Comparison of ENCODE assay signal across 8 cellular contexts in the genomic region with DNA sequence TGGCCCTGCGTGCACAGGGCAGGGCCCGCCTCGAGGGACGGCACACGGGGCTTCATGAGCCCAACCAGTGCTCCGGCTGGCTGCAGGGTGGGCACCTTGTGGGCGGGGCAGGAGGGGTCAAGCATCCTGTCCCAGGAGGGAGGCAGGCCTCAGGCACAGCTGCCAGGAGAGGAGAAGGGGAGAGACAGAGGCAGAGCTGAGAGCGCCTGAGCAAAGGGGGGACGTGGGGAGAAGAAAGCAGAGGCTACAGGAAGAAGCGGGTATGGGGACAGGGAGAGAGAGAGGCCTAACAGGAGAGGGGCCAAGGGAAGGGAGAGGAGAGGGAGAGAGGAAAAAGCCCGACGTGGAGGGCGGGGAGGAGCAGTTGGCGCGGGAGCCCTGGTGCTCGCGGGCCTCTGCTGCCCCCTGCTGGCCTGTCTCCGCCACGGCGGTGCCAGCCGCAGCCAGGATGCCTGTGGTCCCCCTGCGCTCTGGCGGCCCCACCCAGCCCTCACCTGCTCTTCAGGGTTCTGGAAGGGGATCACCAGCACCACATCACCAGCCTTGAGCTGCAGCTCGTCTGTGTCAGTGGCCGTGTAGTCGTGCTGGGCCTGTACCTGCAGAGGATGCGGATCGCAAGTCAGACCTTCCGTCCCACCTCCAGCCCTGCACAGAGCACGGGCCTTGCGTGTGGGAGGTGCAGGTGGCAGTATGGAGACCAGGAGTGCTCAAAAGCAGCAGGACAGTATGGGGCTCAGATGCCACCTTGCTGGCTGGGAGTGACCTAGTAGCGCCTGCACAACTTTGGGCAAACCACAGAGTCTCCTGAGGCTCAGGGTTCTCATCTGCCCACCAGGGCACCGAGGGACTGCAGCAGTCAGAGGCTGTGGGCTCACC. TPM values are rescaled to one million over a fixed set of nuclear protein-coding genes. Genes with fewer than 3 reads are reported as not detected.
DNase-seq lines count a peak whose midpoint lies in the region; ATAC-seq and TF ChIP-seq lines count a peak whose summit lies in the region.

No MANE protein-coding gene starts in this region.

- no peaks in the 10 kb centered on the region for H3K27me3 Mint-ChIP-seq in activated T-helper 1 cell treated with anti-CD3 and anti-CD28 coated beads, Interleukin-12 subunit alpha, Interleukin-12 subunit beta, Interleukin-2, Interleukin-4 antibody, amounts not matched to agents 30 ng/mL and 10 ng/mL and 1 ng/mL, durations not matched to agents 14 hours and 24 hours and 36 hours (ENCODE audit: insufficient read depth)
- peaks cover 2% of the 10 kb centered on the region for H3K27me3 Mint-ChIP-seq in neural progenitor cell (ENCODE audit: insufficient read depth, low read depth)

- no peak overlapping the region for H3K27ac Mint-ChIP-seq in activated T-helper 1 cell treated with anti-CD3 and anti-CD28 coated beads, Interleukin-12 subunit alpha, Interleukin-12 subunit beta, Interleukin-2, Interleukin-4 antibody, amounts not matched to agents 30 ng/mL and 10 ng/mL and 1 ng/mL, durations not matched to agents 14 hours and 24 hours and 36 hours
- no peak overlapping the region for H3K27ac Mint-ChIP-seq in neural progenitor cell

- TF ChIP-seq POLR2A in thyroid gland (IDR thresholded peaks at IDR 0.05) = no peak

- WGBS in thyroid gland, 2 donors = 37 to 39% methylated on average over 31 of the region's 33 CpGs

- ATAC-seq in GM19043 (IDR thresholded peaks at IDR 0.05; ENCODE audit: low read depth, unreplicated experiment) (peak; percentile 64), HG03439 (IDR thresholded peaks at IDR 0.05; ENCODE audit: unreplicated experiment) (peak; percentile 56)

- no peaks in the 10 kb centered on the region for H3F3A ChIP-seq in neural progenitor cell (ENCODE audit: low read depth)

- H3K36me3 Mint-ChIP-seq in activated T-helper 1 cell treated with anti-CD3 and anti-CD28 coated beads, Interleukin-12 subunit alpha, Interleukin-12 subunit beta, Interleukin-2, Interleukin-4 antibody, amounts not matched to agents 30 ng/mL and 10 ng/mL and 1 ng/mL, durations not matched to agents 14 hours and 24 hours and 36 hours (ENCODE audit: low read depth) = peaks cover 6% of the 10 kb centered on the region
- no peaks in the 10 kb centered on the region for H3K36me3 Mint-ChIP-seq in neural progenitor cell

- no peaks in the 10 kb centered on the region for H3K27me3 ChIP-seq in neural progenitor cell
- no peaks in the 10 kb centered on the region for H3K27me3 ChIP-seq in thyroid gland

- no peaks in the 10 kb centered on the region for H3K4me1 Mint-ChIP-seq in activated T-helper 1 cell treated with anti-CD3 and anti-CD28 coated beads, Interleukin-12 subunit alpha, Interleukin-12 subunit beta, Interleukin-2, Interleukin-4 antibody, amounts not matched to agents 30 ng/mL and 10 ng/mL and 1 ng/mL, durations not matched to agents 14 hours and 24 hours and 36 hours (ENCODE audit: low read depth)
- peaks cover 6% of the 10 kb centered on the region for H3K4me1 Mint-ChIP-seq in neural progenitor cell

- H2AFZ ChIP-seq in neural progenitor cell (replicated peaks) = peak overlapping the region; percentile 93

- no peaks in the 10 kb centered on the region for H3K36me3 ChIP-seq in neural progenitor cell
- no peaks in the 10 kb centered on the region for H3K36me3 ChIP-seq in thyroid gland

- no peaks in the 10 kb centered on the region for H3K4me1 ChIP-seq in neural progenitor cell
- H3K4me1 ChIP-seq in thyroid gland = peaks cover 0 to 6% of the 10 kb centered on the region in 2 donors

- H3K4me3 ChIP-seq in neural progenitor cell (no peak overlapping the region), thyroid gland (replicated peaks in 1 of 3) (no peak overlapping the region)

- intact Hi-C loops in activated T-helper 1 cell treated with anti-CD3 and anti-CD28 coated beads, Interleukin-12 subunit alpha, Interleukin-12 subunit beta, Interleukin-2, Interleukin-4 antibody, amounts not matched to agents 30 ng/mL and 10 ng/mL and 1 ng/mL, durations not matched to agents 14 hours and 24 hours and 36 hours (cut with micrococcal nuclease) = loop anchor here (2.0 kb wide), 1 partner anchor 77 kb away; no protein-coding TSS in a partner anchor
- intact Hi-C loops in thyroid gland (cut with DNase I) = no loop called here

- H3K27ac ChIP-seq in neural progenitor cell (no peak overlapping the region), thyroid gland (no peak overlapping the region)

- H3K9me3 Mint-ChIP-seq in activated T-helper 1 cell treated with anti-CD3 and anti-CD28 coated beads, Interleukin-12 subunit alpha, Interleukin-12 subunit beta, Interleukin-2, Interleukin-4 antibody, amounts not matched to agents 30 ng/mL and 10 ng/mL and 1 ng/mL, durations not matched to agents 14 hours and 24 hours and 36 hours = no peaks in the 10 kb centered on the region
- no peaks in the 10 kb centered on the region for H3K9me3 Mint-ChIP-seq in neural progenitor cell

- DNase-seq in Ammon's horn (ENCODE audit: low spot score) = peak; percentile 80
- peak; percentile 61 for DNase-seq in OCI-M1 (lab: John Stamatoyannopoulos, UW)
- peak; percentile 40 for DNase-seq in activated T-helper 1 cell treated with anti-CD3 and anti-CD28 coated beads, Interleukin-12 subunit alpha, Interleukin-12 subunit beta, Interleukin-2, Interleukin-4 antibody, amounts not matched to agents 30 ng/mL and 10 ng/mL and 1 ng/mL, durations not matched to agents 14 hours and 24 hours and 36 hours (ENCODE audit: low spot score)
- peak; percentile 39 for DNase-seq in fibroblast of gingiva (ENCODE audit: low read depth)
- DNase-seq in neural progenitor cell (ENCODE audit: low spot score) = peak; percentile 81
- peak; percentile 56 to 61 for DNase-seq in thyroid gland

- H3K4me2 ChIP-seq in neural progenitor cell = no peak overlapping the region

- H3K79me2 ChIP-seq in neural progenitor cell (ENCODE audit: low read depth) = no peaks in the 10 kb centered on the region

- TF ChIP-seq CTCF in neural progenitor cell (IDR thresholded peaks at IDR 0.05) (peak; percentile 90), thyroid gland (IDR thresholded peaks at IDR 0.05) (peak; percentile 78 to 98 (median 88))

- H3K9me3 ChIP-seq in neural progenitor cell (ENCODE audit: low read depth) (no peaks in the 10 kb centered on the region), thyroid gland (no peaks in the 10 kb centered on the region)

- H4K20me1 ChIP-seq in neural progenitor cell (ENCODE audit: low read depth) = no peaks in the 10 kb centered on the region

- no peak overlapping the region for H3K4me3 Mint-ChIP-seq in activated T-helper 1 cell treated with anti-CD3 and anti-CD28 coated beads, Interleukin-12 subunit alpha, Interleukin-12 subunit beta, Interleukin-2, Interleukin-4 antibody, amounts not matched to agents 30 ng/mL and 10 ng/mL and 1 ng/mL, durations not matched to agents 14 hours and 24 hours and 36 hours
- no peak overlapping the region for H3K4me3 Mint-ChIP-seq in neural progenitor cell

- no peak overlapping the region for H3K9ac ChIP-seq in neural progenitor cell

RNA-seq across cellular contexts. Expression of a gene that starts 56.8 kb away (rescaled TPM):
- total RNA-seq in activated T-helper 1 cell treated with anti-CD3 and anti-CD28 coated beads, Interleukin-12 subunit alpha, Interleukin-12 subunit beta, Interleukin-2, Interleukin-4 antibody, amounts not matched to agents 30 ng/mL and 10 ng/mL and 1 ng/mL, durations not matched to agents 14 hours and 24 hours and 36 hours = 38.4 and 41.9 TPM in 2 replicates
- total RNA-seq in neural progenitor cell (ENCODE audit: low replicate concordance) (26.9 and 55.9 TPM in 2 replicates), thyroid gland (10 to 100 TPM; 49.2 to 68.3 (median 64.2) TPM)
